ENCODE assay signal across 24 cellular contexts in the genomic region with DNA sequence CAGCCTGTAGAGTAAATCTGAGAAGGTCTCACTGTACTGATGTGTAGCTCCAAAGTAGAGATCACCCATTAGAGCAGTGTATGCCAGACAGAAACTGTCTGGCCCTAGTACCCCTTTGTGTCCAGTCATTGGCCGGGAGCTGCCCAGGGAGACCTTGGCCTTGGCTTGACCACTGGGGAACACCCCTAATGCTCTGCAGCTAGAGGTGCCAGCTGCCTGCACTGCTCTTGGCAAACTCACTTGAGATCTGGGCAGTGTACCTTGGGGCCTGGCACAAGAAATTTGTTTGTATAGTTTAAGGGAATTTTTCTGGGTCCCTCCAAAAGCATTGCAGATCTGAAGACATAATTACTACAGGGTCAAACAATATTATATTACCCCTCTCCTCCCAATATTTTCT.
"Had no signal": no experiment of that assay in that cellular context is flagged by ENCODE, and none has a peak within 500 bp of the region (broad histone marks: within the 10 kb centered on the region; RNA-seq: fewer than 3 reads in every experiment).

No MANE protein-coding gene starts in this region.

- H3K36me3 ChIP-seq: neural progenitor cell, ovary, right lobe of liver, sigmoid colon, suprapubic skin, tibial nerve, upper lobe of left lung, vagina had no signal

- FAIRE-seq: small intestine, urothelium cell line had no signal

- ATAC-seq: naive thymus-derived CD4-positive, alpha-beta T cell; natural killer cell; psoas muscle; right lobe of liver; stimulated activated effector memory CD8-positive, alpha-beta T cell treated with anti-CD3 and anti-CD28 coated beads, Interleukin-12 subunit alpha, Interleukin-12 subunit beta, amount 100 ng/mL, for 72 hours; stimulated activated naive B cell treated with anti-CD40 and anti-IgM and Interleukin-4, amounts not matched to agents 10 μg/mL and 1 μg/mL and 100 μg/mL, for 72 hours had no signal

- H3K4me3 ChIP-seq: neural progenitor cell, ovary, psoas muscle, right lobe of liver, sigmoid colon, suprapubic skin, testis, tibial nerve, upper lobe of left lung, vagina had no signal

- H3K9me3 ChIP-seq: ovary, right lobe of liver, testis, vagina had no signal

- H3K27me3 ChIP-seq: neural progenitor cell, ovary, right lobe of liver, sigmoid colon, suprapubic skin, testis, tibial nerve, upper lobe of left lung, vagina had no signal

- DNase-seq: naive thymus-derived CD4-positive, alpha-beta T cell; natural killer cell; occipital lobe; ovary; psoas muscle; right lobe of liver; sigmoid colon; small intestine; stimulated activated CD4-positive, alpha-beta T cell treated with anti-CD3 and anti-CD28 coated beads, Interleukin-15, amount 100 ng/mL, for 24 hours; stimulated activated CD4-positive, alpha-beta T cell treated with anti-CD3 and anti-CD28 coated beads, Interleukin-2, amount 100 ng/mL, for 24 hours; stimulated activated CD4-positive, alpha-beta T cell treated with anti-CD3 and anti-CD28 coated beads, Interleukin-2, amount 100 ng/mL, for 48 hours; stimulated activated CD4-positive, alpha-beta T cell treated with anti-CD3 and anti-CD28 coated beads, Interleukin-4, amount 100 ng/mL, for 24 hours; stimulated activated naive B cell treated with anti-CD40 and anti-IgM and Interleukin-4, amounts not matched to agents 10 μg/mL and 1 μg/mL and 100 μg/mL, for 72 hours; stimulated activated naive CD4-positive, alpha-beta T cell treated with Interleukin-2 at 50 U/mL for 16 hours; testis; trophoblast cell; upper lobe of left lung had no signal

- H3K27ac ChIP-seq: neural progenitor cell, ovary, parathyroid adenoma, psoas muscle, right lobe of liver, sigmoid colon, suprapubic skin, testis, tibial nerve, upper lobe of left lung, vagina had no signal

- H3K4me1 ChIP-seq: neural progenitor cell, parathyroid adenoma, psoas muscle, right lobe of liver, sigmoid colon, suprapubic skin, testis, tibial nerve, upper lobe of left lung, vagina had no signal
